Comparison of ENCODE assay signal across 11 cellular contexts in the genomic region with DNA sequence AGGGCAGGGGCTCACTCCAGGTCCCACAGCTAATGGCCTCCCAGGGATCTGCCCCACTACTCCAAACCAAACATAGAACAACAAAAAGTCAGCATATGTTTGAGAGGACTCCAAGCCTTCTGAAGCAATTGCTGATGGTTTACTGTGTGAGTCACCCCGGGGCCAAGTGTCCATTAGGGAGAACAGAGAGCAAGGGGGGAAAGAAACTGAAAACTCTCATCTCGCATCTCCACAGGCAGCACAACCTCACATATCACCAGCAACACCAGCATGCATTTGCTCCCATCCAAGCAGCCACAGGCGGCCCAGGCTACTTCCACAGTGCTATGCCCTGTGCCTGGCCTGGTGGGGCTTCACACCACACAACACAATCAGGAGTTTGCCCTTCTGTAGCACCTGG. TPM values are rescaled to one million over a fixed set of nuclear protein-coding genes. Genes with fewer than 3 reads are reported as not detected.
A peak's percentile ranks its signal among the peaks of the same experiment; 100 is the strongest.
DNase-seq lines count a peak whose midpoint lies in the region; ATAC-seq and TF ChIP-seq lines count a peak whose summit lies in the region.
"Had no signal": no experiment of that assay in that cellular context is flagged by ENCODE, and none has a peak within 500 bp of the region (broad histone marks: within the 10 kb centered on the region; RNA-seq: fewer than 3 reads in every experiment).

No MANE protein-coding gene starts in this region.

- intact Hi-C loops in breast epithelium (cut with DNase I; ENCODE audit: low total_unique reads): no loop called here
- intact Hi-C loops in MCF 10A (cut with micrococcal nuclease): no loop called here
- intact Hi-C loops in aorta (cut with DNase I): no loop called here

- CTCF ChIA-PET in MCF 10A (lab: Yijun Ruan, JAX): interaction anchor here (1.0 to 4.4 kb wide), 5 partner anchors 8 to 130 kb away, joined by 3 to 20 read pairs (median 14); no protein-coding TSS in a partner anchor

- H3K4me3 Mint-ChIP-seq in MCF 10A (ENCODE audit: unreplicated experiment): no peak overlapping the region
- no peak overlapping the region for H3K4me3 Mint-ChIP-seq in effector memory CD8-positive, alpha-beta T cell
- H3K4me3 Mint-ChIP-seq: activated T-helper 1 cell treated with anti-CD3 and anti-CD28 coated beads, Interleukin-12 subunit alpha, Interleukin-12 subunit beta, Interleukin-2, Interleukin-4 antibody, amounts not matched to agents 30 ng/mL and 10 ng/mL and 1 ng/mL, durations not matched to agents 14 hours and 24 hours and 36 hours had no signal

- no peak for TF ChIP-seq POLR2A in breast epithelium (IDR thresholded peaks at IDR 0.05)

- H3K36me3 ChIP-seq in breast epithelium (no peaks in the 10 kb centered on the region), mucosa of rectum (ENCODE audit: control insufficient read depth in 2 of 2, insufficient read depth in 2 of 2, low read length in 2 of 2) (no peaks in the 10 kb centered on the region), aorta (ENCODE audit: control insufficient read depth in 1 of 2, insufficient read depth in 2 of 2, low read length in 1 of 2) (peaks cover 0 to 3% of the 10 kb centered on the region in 2 donors), H7 (replicated peaks; ENCODE audit: control insufficient read depth, insufficient read depth, low read length) (no peaks in the 10 kb centered on the region)

- no TSS peak for BruUV-seq in MCF 10A (replicated peaks; lab: Mats Ljungman, UMichigan)

- H3K9ac ChIP-seq in mucosa of rectum (ENCODE audit: low read depth in 1 of 2, low read length in 2 of 2): no peak overlapping the region

- WGBS in aorta, 2 donors: 85 to 89% methylated on average over 3 of the region's 3 CpGs

- no peaks in the 10 kb centered on the region for H3K27me3 Mint-ChIP-seq in MCF 10A (ENCODE audit: insufficient read depth, unreplicated experiment)
- no peaks in the 10 kb centered on the region for H3K27me3 Mint-ChIP-seq in effector memory CD8-positive, alpha-beta T cell

- no peak overlapping the region for H3K4me3 ChIP-seq in breast epithelium
- H3K4me3 ChIP-seq in mucosa of rectum (ENCODE audit: low read length in 2 of 2): no peak overlapping the region
- H3K4me3 ChIP-seq in aorta (ENCODE audit: low read length in 2 of 2): no peak overlapping the region
- no peak overlapping the region for H3K4me3 ChIP-seq in foreskin fibroblast (ENCODE audit: low read depth in 1 of 2, low read length in 2 of 2)
- H3K4me3 ChIP-seq in H7 (ENCODE audit: insufficient read depth, low read depth, low read length): no peak overlapping the region

- H3K4me1 Mint-ChIP-seq in MCF 10A (ENCODE audit: insufficient read depth, unreplicated experiment): peaks cover 6% of the 10 kb centered on the region
- H3K4me1 Mint-ChIP-seq in effector memory CD8-positive, alpha-beta T cell (ENCODE audit: low read depth in 2 of 2): peaks cover 55 to 78% of the 10 kb centered on the region in 2 donors

- no peak overlapping the region for H3K27ac Mint-ChIP-seq in MCF 10A (ENCODE audit: low read depth, unreplicated experiment)
- peak overlapping the region; percentile 42 to 52 for H3K27ac Mint-ChIP-seq in effector memory CD8-positive, alpha-beta T cell

- no peaks in the 10 kb centered on the region for H3K9me3 Mint-ChIP-seq in MCF 10A (ENCODE audit: unreplicated experiment)
- H3K9me3 Mint-ChIP-seq in effector memory CD8-positive, alpha-beta T cell: no peaks in the 10 kb centered on the region
- H3K9me3 Mint-ChIP-seq: activated T-helper 1 cell treated with anti-CD3 and anti-CD28 coated beads, Interleukin-12 subunit alpha, Interleukin-12 subunit beta, Interleukin-2, Interleukin-4 antibody, amounts not matched to agents 30 ng/mL and 10 ng/mL and 1 ng/mL, durations not matched to agents 14 hours and 24 hours and 36 hours had no signal

- H3K27me3 ChIP-seq in breast epithelium: no peaks in the 10 kb centered on the region
- no peaks in the 10 kb centered on the region for H3K27me3 ChIP-seq in mucosa of rectum (ENCODE audit: control insufficient read depth in 2 of 2, insufficient read depth in 2 of 2, low read length in 2 of 2)
- no peaks in the 10 kb centered on the region for H3K27me3 ChIP-seq in aorta (ENCODE audit: control insufficient read depth in 1 of 2, insufficient read depth in 2 of 2, low read length in 1 of 2)
- H3K27me3 ChIP-seq in H7 (ENCODE audit: control insufficient read depth, insufficient read depth, low read length): no peaks in the 10 kb centered on the region

- H3K4me1 ChIP-seq in breast epithelium (peaks cover 3 to 6% of the 10 kb centered on the region in 2 donors), mucosa of rectum (ENCODE audit: control insufficient read depth in 2 of 2, insufficient read depth in 2 of 2, low read length in 2 of 2) (peaks cover 7 to 34% of the 10 kb centered on the region in 2 donors), aorta (ENCODE audit: control insufficient read depth in 1 of 2, insufficient read depth in 2 of 2, low read length in 2 of 2) (no peaks in the 10 kb centered on the region)

- H3K27ac ChIP-seq in breast epithelium: peak overlapping the region; percentile 65 to 76
- H3K27ac ChIP-seq in mucosa of rectum (ENCODE audit: low read depth in 2 of 2, low read length in 2 of 2): peak overlapping the region; percentile 54 to 62
- no peak overlapping the region for H3K27ac ChIP-seq in aorta (ENCODE audit: low read depth in 1 of 2, low read length in 2 of 2)

- no peak for TF ChIP-seq CTCF in breast epithelium (IDR thresholded peaks at IDR 0.05)
- no peak for TF ChIP-seq CTCF in MCF 10A (IDR thresholded peaks at IDR 0.05; ENCODE audit: unreplicated experiment)
- TF ChIP-seq CTCF in foreskin fibroblast (IDR thresholded peaks at IDR 0.05; ENCODE audit: low read depth, low read length): no peak

- no peaks in the 10 kb centered on the region for H3K36me3 Mint-ChIP-seq in MCF 10A (ENCODE audit: insufficient read depth, unreplicated experiment)
- peaks cover 3% of the 10 kb centered on the region for H3K36me3 Mint-ChIP-seq in effector memory CD8-positive, alpha-beta T cell (ENCODE audit: insufficient read depth)

- POLR2A ChIA-PET in MCF 10A (lab: Yijun Ruan, JAX): interaction anchor here (2.1 kb wide), 1 partner anchor 12 kb away, joined by 5 read pairs; no protein-coding TSS in a partner anchor

- ATAC-seq in effector memory CD8-positive, alpha-beta T cell (replicated peaks): no peak
- ATAC-seq in aorta (ENCODE audit: low FRiP score) (peak; percentile 15), HG03432 (IDR thresholded peaks at IDR 0.05; ENCODE audit: unreplicated experiment) (no peak)

- DNase-seq in breast epithelium (ENCODE audit: low spot score in 2 of 2): no peak
- DNase-seq in MCF 10A (ENCODE audit: unreplicated experiment): no peak
- DNase-seq in effector memory CD8-positive, alpha-beta T cell: no peak
- DNase-seq in aorta: no peak
- DNase-seq in foreskin fibroblast: no peak
- no peak for DNase-seq in H7
- DNase-seq: NCI-H1417; stimulated activated CD4-positive, alpha-beta T cell treated with anti-CD3 and anti-CD28 coated beads, Interleukin-12 subunit alpha, Interleukin-12 subunit beta, amount 100 ng/mL, for 4 hours had no signal

- H3K9me3 ChIP-seq in breast epithelium (no peaks in the 10 kb centered on the region), mucosa of rectum (ENCODE audit: control insufficient read depth in 2 of 2, low read length in 2 of 2) (no peaks in the 10 kb centered on the region), aorta (ENCODE audit: control insufficient read depth, low read length) (no peaks in the 10 kb centered on the region)

RNA-seq across cellular contexts. Expression of a gene that starts 39.1 kb away (rescaled TPM):
- total RNA-seq in breast epithelium (10 to 100 TPM; 12.5 to 18.7 (median 17.7) TPM), MCF 10A (2022) (0.35 and 1.2 TPM in 2 replicates), aorta (10 to 100 TPM; 12.8 to 24.9 TPM)
- 1 to 10 TPM; 1.9 to 3.0 TPM for polyA plus RNA-seq in aorta
- total RNA-seq in H7 (2014; rRNA removed; shearing (Covaris generic)): 1.5 and 1.7 TPM in 2 replicates

Comparison
In these comparisons a context has a peak if more than half of its experiments do, and no peak if none do; other contexts are left out.
1. H3K27ac ChIP-seq: peak in breast epithelium (2 of 2) and mucosa of rectum (2 of 2); none in aorta (0 of 2).